ENCODE assay signal across 15 cellular contexts in the genomic region with DNA sequence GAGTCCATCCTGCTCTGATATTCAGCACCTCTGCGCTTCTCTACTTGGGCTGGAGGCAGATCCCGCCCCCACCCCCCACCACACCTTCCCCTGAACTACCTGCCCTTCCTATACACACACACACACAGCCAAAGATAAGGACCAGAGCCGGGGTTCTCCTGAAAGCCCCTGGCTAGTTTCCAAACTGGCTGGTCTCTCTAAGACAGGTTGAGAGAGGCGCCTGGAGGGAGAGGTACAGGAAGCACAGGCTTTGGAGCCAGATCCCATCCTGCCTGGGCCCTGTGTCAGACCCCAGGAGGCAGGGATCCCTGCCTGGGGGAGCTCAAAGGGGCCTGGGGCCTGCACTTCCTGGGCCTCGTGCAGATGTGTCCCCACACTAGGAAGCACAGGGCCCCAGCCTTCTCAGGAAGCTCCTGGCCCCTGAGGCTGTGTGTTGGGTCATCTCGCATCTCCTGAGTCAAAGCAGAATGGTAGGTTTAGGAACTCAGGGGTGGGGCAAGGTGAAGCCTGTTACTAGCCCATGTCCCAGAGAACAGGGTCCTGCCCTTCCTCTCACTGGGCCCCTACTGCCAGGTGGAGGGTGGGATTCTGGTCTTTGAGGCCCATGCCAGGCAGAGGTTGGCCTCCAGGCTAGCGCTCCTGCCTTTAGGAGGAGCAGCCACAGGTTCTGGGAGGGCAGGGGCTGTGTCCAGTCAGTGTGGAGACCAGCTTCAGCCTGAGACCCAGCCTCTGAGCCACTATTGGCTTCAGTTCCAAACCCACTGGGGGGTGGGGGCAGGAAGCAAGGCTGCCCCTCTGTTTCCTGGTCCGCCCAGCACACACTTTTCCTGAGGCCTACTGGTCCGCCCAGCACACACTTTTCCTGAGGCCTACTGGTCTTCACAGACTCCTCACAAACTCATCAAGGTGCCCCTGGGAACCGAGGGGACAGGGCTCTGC. TPM values are rescaled to one million over a fixed set of nuclear protein-coding genes. Genes with fewer than 3 reads are reported as not detected.
DNase-seq lines count a peak whose midpoint lies in the region; ATAC-seq, FAIRE-seq and TF ChIP-seq lines count a peak whose summit lies in the region.
"Had no signal": no experiment of that assay in that cellular context is flagged by ENCODE, and none has a peak within 500 bp of the region (broad histone marks: within the 10 kb centered on the region; RNA-seq: fewer than 3 reads in every experiment).

No MANE protein-coding gene starts in this region.

- ATAC-seq in foreskin keratinocyte (peak; percentile 66), HG02885 (IDR thresholded peaks at IDR 0.05; ENCODE audit: poor library complexity, unreplicated experiment) (no peak)
- ATAC-seq: T-helper 17 cell had no signal

- WGBS in small intestine, 3 donors = 40 to 68% (median 46%) methylated on average over 9 to 10 of the region's 10 CpGs

- DNase-seq in SKM-1 treated with dmso at 0.1 percent for 144 hours (lab: John Stamatoyannopoulos, UW; ENCODE audit: unreplicated experiment) = peak; percentile 11
- no peak for DNase-seq in SKM-1 (lab: John Stamatoyannopoulos, UW; ENCODE audit: unreplicated experiment)
- DNase-seq in RPMI7951 (ENCODE audit: low read depth) = peak; percentile 19
- peak; percentile 37 to 66 for DNase-seq in foreskin keratinocyte
- DNase-seq in small intestine = peak; percentile 52
- DNase-seq in Ammon's horn (ENCODE audit: low spot score) = no peak
- no peak for DNase-seq in AG08395 (ENCODE audit: low spot score)
- DNase-seq: activated naive CD8-positive, alpha-beta T cell treated with anti-CD3 and anti-CD28 coated beads for 36 hours; GOT3; MM.1S had no signal

- H3K9me3 ChIP-seq in small intestine (ENCODE audit: control insufficient read depth, low read depth) = no peaks in the 10 kb centered on the region
- H3K9me3 ChIP-seq: thoracic aorta had no signal

- H3K36me3 ChIP-seq in small intestine (ENCODE audit: control insufficient read depth in 2 of 2, insufficient read depth in 2 of 2, low read length in 2 of 2) = peaks cover 5% of the 10 kb centered on the region in 2 donors
- H3K36me3 ChIP-seq: thoracic aorta had no signal

- no peak overlapping the region for H3K4me3 ChIP-seq in small intestine (ENCODE audit: low read depth in 1 of 2, low read length in 2 of 2)
- H3K4me3 ChIP-seq: coronary artery, thoracic aorta had no signal

- no peak for TF ChIP-seq CTCF in foreskin keratinocyte (conservative IDR thresholded peaks at IDR 0.05)

- H3K4me1 ChIP-seq in foreskin keratinocyte (peaks cover 11% of the 10 kb centered on the region), small intestine (ENCODE audit: control insufficient read depth in 2 of 2, insufficient read depth in 1 of 2, low read depth in 1 of 2, low read length in 1 of 2) (peaks cover 3% of the 10 kb centered on the region in 2 donors)

- FAIRE-seq in small intestine (lab: Jason Lieb, UNC) = no peak

- H3K27me3 ChIP-seq in foreskin keratinocyte (no peaks in the 10 kb centered on the region), small intestine (ENCODE audit: control insufficient read depth in 2 of 2, insufficient read depth in 2 of 2, low read length in 2 of 2) (no peaks in the 10 kb centered on the region)

- H3K27ac ChIP-seq in foreskin keratinocyte (no peak overlapping the region), small intestine (ENCODE audit: low read depth in 1 of 2, low read length in 1 of 2) (no peak overlapping the region)
- H3K27ac ChIP-seq: coronary artery, thoracic aorta had no signal

RNA-seq across cellular contexts. Expression of a gene that starts 16.1 kb away (rescaled TPM):
- total RNA-seq in RPMI7951 (2014; rRNA removed; shearing (Covaris generic)) = not detected in 2 replicates
- 0.14 TPM in 1 of 2 replicates, not detected in the other for total RNA-seq in foreskin keratinocyte
- 0.06 TPM in 1 of 2 replicates, not detected in the other for polyA plus RNA-seq in foreskin keratinocyte
- polyA plus RNA-seq in small intestine = under 1 TPM in 2 of 3 donors, not detected in 1; 0.09 to 0.27 TPM
- total RNA-seq: activated CD8-positive, alpha-beta memory T cell treated with anti-CD3 and anti-CD28 coated beads for 36 hours; activated naive CD8-positive, alpha-beta T cell treated with anti-CD3 and anti-CD28 coated beads for 36 hours; T-helper 17 cell; thoracic aorta had no signal

RNA-seq across cellular contexts. Expression of a gene that starts 36.5 kb away (rescaled TPM):
- 2.9 and 5.0 TPM in 2 replicates for total RNA-seq in RPMI7951 (2014; rRNA removed; shearing (Covaris generic))
- 49.6 and 50.4 TPM in 2 replicates for total RNA-seq in foreskin keratinocyte
- 25.0 and 26.2 TPM in 2 replicates for polyA plus RNA-seq in foreskin keratinocyte
- polyA plus RNA-seq in small intestine = 10 to 100 TPM; 17.1 to 37.3 (median 23.0) TPM

Comparison
In these comparisons a context has a peak if more than half of its experiments do, and no peak if none do; other contexts are left out.
1. DNase-seq: peak in SKM-1 treated with dmso at 0.1 percent for 144 hours (single experiment), RPMI7951 (single experiment), foreskin keratinocyte (2 of 2) and small intestine (single experiment); none in SKM-1 (single experiment), Ammon's horn (single experiment) and AG08395 (single experiment).